11 cellular contexts compared by ENCODE assay signal in genomic region chrX:130878350-130879341, GRCh38. TPM values are rescaled to one million over a fixed set of nuclear protein-coding genes. Genes with fewer than 3 reads are reported as not detected.
DNase-seq lines count a peak whose midpoint lies in the region; ATAC-seq, FAIRE-seq and TF ChIP-seq lines count a peak whose summit lies in the region.
"Had no signal": no experiment of that assay in that cellular context is flagged by ENCODE, and none has a peak within 500 bp of the region (broad histone marks: within the 10 kb centered on the region; RNA-seq: fewer than 3 reads in every experiment).

No MANE protein-coding gene starts in this region.

- H3K27ac ChIP-seq in kidney (ENCODE audit: low read depth in 2 of 2, low read length in 2 of 2) = no peak overlapping the region

- ATAC-seq in HG03025 (IDR thresholded peaks at IDR 0.05; ENCODE audit: low FRiP score, unreplicated experiment) (no peak), HG02588 (IDR thresholded peaks at IDR 0.05; ENCODE audit: unreplicated experiment) (no peak), HG02798 (IDR thresholded peaks at IDR 0.05; ENCODE audit: poor library complexity, unreplicated experiment) (no peak)

- no peaks in the 10 kb centered on the region for H3K9me3 ChIP-seq in kidney (ENCODE audit: control insufficient read depth in 1 of 2, low read length in 2 of 2)

- peak; percentile 51 for FAIRE-seq in kidney (lab: Jason Lieb, UNC)
- FAIRE-seq: TTC549 had no signal

- TF ChIP-seq CTCF in astrocyte of the cerebellum (IDR thresholded peaks at IDR 0.05; ENCODE audit: low read depth, low read length, missing control alignments) (no peak), kidney (IDR thresholded peaks at IDR 0.05; ENCODE audit: borderline replicate concordance, extremely low read depth, insufficient read depth) (no peak)

- DNase-seq in ACHN (peak; percentile 81), HT1080 (ENCODE audit: low read depth) (peak; percentile 88), astrocyte of the cerebellum (ENCODE audit: low read depth) (peak; percentile 92), kidney (peak; percentile 26), occipital lobe (lab: John Stamatoyannopoulos, UW) (no peak)
- DNase-seq: COR-L47, Kasumi-1 had no signal

- no peak overlapping the region for H3K9ac ChIP-seq in kidney (ENCODE audit: low read length in 2 of 2)

- intact Hi-C loops in kidney (cut with DNase I) = no loop called here

- no peaks in the 10 kb centered on the region for H3K36me3 ChIP-seq in kidney (ENCODE audit: control insufficient read depth in 1 of 2, insufficient read depth in 2 of 2, low read length in 2 of 2)

- in situ Hi-C loops in ACHN (cut with HindIII; ENCODE audit: low pct_ligation_motif_present, low pct_unique_long_range_greater_than_20kb, low sequenced_read_pairs) = no loop called here
- in situ Hi-C loops in astrocyte of the cerebellum (cut with HindIII; ENCODE audit: low sequenced_read_pairs) = no loop called here

- H3K4me3 ChIP-seq in astrocyte of the cerebellum (ENCODE audit: low read depth, low read length) (no peak overlapping the region), kidney (ENCODE audit: low read length in 2 of 2) (no peak overlapping the region)

- peaks cover 0 to 4% of the 10 kb centered on the region in 2 donors for H3K4me1 ChIP-seq in kidney (ENCODE audit: control insufficient read depth in 1 of 2, insufficient read depth in 1 of 2, low read depth in 1 of 2, low read length in 2 of 2)

RNA-seq across cellular contexts. Expression of gene ENOX2, which starts 24.4 kb away (rescaled TPM):
- total RNA-seq in HT1080 (2014; rRNA removed; shearing (Covaris generic)) = 13.5 and 14.1 TPM in 2 replicates
- 16.6 and 17.5 TPM in 2 replicates for polyA plus RNA-seq in HT1080 (2015; cell fraction: cytosol; rRNA removed)
- polyA plus RNA-seq in HT1080 (2015; cell fraction: nucleus; rRNA removed) = 9.5 and 11.9 TPM in 2 replicates
- total RNA-seq in kidney (22.6 TPM), occipital lobe (5.1 TPM)
- polyA plus RNA-seq in kidney (ENCODE audit: insufficient read depth, low read depth, low replicate concordance) = 6.6 TPM
